8 cellular contexts compared by ENCODE assay signal in the genomic region with DNA sequence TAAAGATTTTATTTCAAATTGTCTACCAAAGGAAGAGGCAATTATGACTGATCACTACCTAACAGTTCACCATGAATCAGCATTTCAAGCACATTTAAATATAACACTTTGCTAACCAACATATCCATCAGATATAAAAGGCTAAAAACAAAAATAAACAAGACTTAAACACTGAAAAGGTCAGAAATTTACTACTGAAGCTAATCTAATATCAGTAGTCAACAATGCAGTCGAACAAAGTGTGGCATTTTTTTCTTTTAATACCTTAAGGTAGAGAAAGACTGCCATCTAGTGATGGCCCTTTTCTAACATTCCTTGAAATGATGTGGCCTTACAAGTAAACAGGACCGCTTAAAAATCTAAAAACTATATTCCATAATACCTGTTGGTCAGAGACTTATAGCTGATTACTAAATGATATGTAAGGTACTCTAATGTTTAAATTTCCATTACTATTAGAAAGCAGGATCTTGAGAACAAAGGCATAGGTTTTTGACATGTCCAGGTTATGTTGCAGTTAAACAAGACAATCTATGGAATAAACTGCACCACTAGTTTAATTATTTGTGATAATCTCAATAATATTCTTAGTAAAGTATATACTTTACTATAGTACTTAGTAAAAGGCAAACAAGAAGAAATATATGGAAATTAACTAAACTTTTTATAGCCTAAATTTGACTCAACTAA.
A peak's percentile ranks its signal among the peaks of the same experiment; 100 is the strongest.
DNase-seq lines count a peak whose midpoint lies in the region; TF ChIP-seq lines count a peak whose summit lies in the region.

No MANE protein-coding gene starts in this region.

- no peaks in the 10 kb centered on the region for H3K9me3 ChIP-seq in thyroid gland

- H3K36me3 Mint-ChIP-seq in activated T-helper 2 cell treated with anti-CD3 and anti-CD28 coated beads, Interferon-gamma antibody, Interleukin-2, Interleukin-4, amounts not matched to agents 10 μg/mL and 5 μg/mL and 100 μg/mL, durations not matched to agents 14 hours and 24 hours and 36 hours (ENCODE audit: low read depth): no peaks in the 10 kb centered on the region

- H3K27ac Mint-ChIP-seq in activated T-helper 2 cell treated with anti-CD3 and anti-CD28 coated beads, Interferon-gamma antibody, Interleukin-2, Interleukin-4, amounts not matched to agents 10 μg/mL and 5 μg/mL and 100 μg/mL, durations not matched to agents 14 hours and 24 hours and 36 hours: no peak overlapping the region

- no peak for TF ChIP-seq POLR2A in thyroid gland (IDR thresholded peaks at IDR 0.05)

- DNase-seq in AG10803 (ENCODE audit: low read depth) (peak; percentile 73), GM20000 (ENCODE audit: low spot score) (peak; percentile 31), NCI-H2227 treated with DMSO at 0.1 percent for 48 hours (lab: John Stamatoyannopoulos, UW) (peak; percentile 44), astrocyte of the spinal cord (ENCODE audit: low read depth, low spot score) (peak; percentile 78), inferior parietal cortex (ENCODE audit: extremely low spot score) (peak; percentile 91), thyroid gland (no peak), activated gamma-delta T cell treated with Interleukin-2 at 50 U/mL for 16 hours (no peak)
- DNase-seq in activated T-helper 2 cell treated with anti-CD3 and anti-CD28 coated beads, Interferon-gamma antibody, Interleukin-2, Interleukin-4, amounts not matched to agents 10 μg/mL and 5 μg/mL and 100 μg/mL, durations not matched to agents 14 hours and 24 hours and 36 hours (ENCODE audit: low spot score): no peak

- H3K36me3 ChIP-seq in thyroid gland: no peaks in the 10 kb centered on the region

- H3K4me3 ChIP-seq in AG10803 (ENCODE audit: low read length) (no peak overlapping the region), astrocyte of the spinal cord (ENCODE audit: low read depth, low read length) (no peak overlapping the region), thyroid gland (replicated peaks in 1 of 3) (no peak overlapping the region)

- no peaks in the 10 kb centered on the region for H3K27me3 ChIP-seq in thyroid gland

- H3K4me1 ChIP-seq in thyroid gland: no peaks in the 10 kb centered on the region

- no peak overlapping the region for H3K4me3 Mint-ChIP-seq in activated T-helper 2 cell treated with anti-CD3 and anti-CD28 coated beads, Interferon-gamma antibody, Interleukin-2, Interleukin-4, amounts not matched to agents 10 μg/mL and 5 μg/mL and 100 μg/mL, durations not matched to agents 14 hours and 24 hours and 36 hours (ENCODE audit: low read depth)

- intact Hi-C loops in thyroid gland (cut with DNase I): loop anchor here (5.0 to 10.0 kb wide), 4 partner anchors 161 to 1191 kb away; no protein-coding TSS in a partner anchor
- intact Hi-C loops in activated T-helper 2 cell treated with anti-CD3 and anti-CD28 coated beads, Interferon-gamma antibody, Interleukin-2, Interleukin-4, amounts not matched to agents 10 μg/mL and 5 μg/mL and 100 μg/mL, durations not matched to agents 14 hours and 24 hours and 36 hours (cut with micrococcal nuclease): loop anchor here (5.0 to 10.0 kb wide), 4 partner anchors 161 to 1199 kb away; no protein-coding TSS in a partner anchor

- no peaks in the 10 kb centered on the region for H3K27me3 Mint-ChIP-seq in activated T-helper 2 cell treated with anti-CD3 and anti-CD28 coated beads, Interferon-gamma antibody, Interleukin-2, Interleukin-4, amounts not matched to agents 10 μg/mL and 5 μg/mL and 100 μg/mL, durations not matched to agents 14 hours and 24 hours and 36 hours (ENCODE audit: low read depth)

- no peaks in the 10 kb centered on the region for H3K9me3 Mint-ChIP-seq in activated T-helper 2 cell treated with anti-CD3 and anti-CD28 coated beads, Interferon-gamma antibody, Interleukin-2, Interleukin-4, amounts not matched to agents 10 μg/mL and 5 μg/mL and 100 μg/mL, durations not matched to agents 14 hours and 24 hours and 36 hours

- in situ Hi-C loops in astrocyte of the spinal cord (cut with HindIII; ENCODE audit: low sequenced_read_pairs): no loop called here

- H3K27ac ChIP-seq in thyroid gland: no peak overlapping the region

- WGBS in thyroid gland, 2 donors: 25 to 34% methylated on average over 2 of the region's 2 CpGs

- TF ChIP-seq CTCF in AG10803 (conservative IDR thresholded peaks at IDR 0.05; ENCODE audit: low read length) (peak; percentile 82), GM20000 (IDR thresholded peaks at IDR 0.05; ENCODE audit: extremely low read depth, missing control alignments) (no peak), astrocyte of the spinal cord (IDR thresholded peaks at IDR 0.05; ENCODE audit: low read depth, low read length) (peak; percentile 64), thyroid gland (IDR thresholded peaks at IDR 0.05) (peak in 5 of 6 experiments; percentile 51 to 76 (median 71))

- H3K4me1 Mint-ChIP-seq in activated T-helper 2 cell treated with anti-CD3 and anti-CD28 coated beads, Interferon-gamma antibody, Interleukin-2, Interleukin-4, amounts not matched to agents 10 μg/mL and 5 μg/mL and 100 μg/mL, durations not matched to agents 14 hours and 24 hours and 36 hours (ENCODE audit: low read depth): no peaks in the 10 kb centered on the region

Comparison
In these comparisons a context has a peak if more than half of its experiments do, and no peak if none do; other contexts are left out.
1. DNase-seq: peak in AG10803 (single experiment), GM20000 (single experiment), NCI-H2227 treated with DMSO at 0.1 percent for 48 hours (single experiment), astrocyte of the spinal cord (single experiment) and inferior parietal cortex (single experiment); none in thyroid gland (0 of 2), activated gamma-delta T cell treated with Interleukin-2 at 50 U/mL for 16 hours (single experiment) and activated T-helper 2 cell treated with anti-CD3 and anti-CD28 coated beads, Interferon-gamma antibody, Interleukin-2, Interleukin-4, amounts not matched to agents 10 μg/mL and 5 μg/mL and 100 μg/mL, durations not matched to agents 14 hours and 24 hours and 36 hours (single experiment).